1 cellular context compared by ENCODE assay signal in genomic region chr1:165854101-165854845, GRCh38.
TF ChIP-seq lines count a peak whose summit lies in the region.

No MANE protein-coding gene starts in this region.

TF ChIP-seq in K562, 482 proteins besides CTCF, POLR2A, EP300 and RAD21:
- no peak for TF ChIP-seq SNIP1 (IDR thresholded peaks at IDR 0.05; ENCODE audit: low read depth)
- no peak for TF ChIP-seq ZNF174 (CRISPR knock-in tag; IDR thresholded peaks at IDR 0.05)
- TF ChIP-seq GATAD2B (IDR thresholded peaks at IDR 0.05; ENCODE audit: borderline replicate concordance), result no peak
- TF ChIP-seq HDGF (IDR thresholded peaks at IDR 0.05), result no peak
- no peak for TF ChIP-seq HMGXB4 (CRISPR knock-in tag; IDR thresholded peaks at IDR 0.05)
- peak; percentile 59 for TF ChIP-seq HMBOX1 (IDR thresholded peaks at IDR 0.05)
- no peak for TF ChIP-seq NEUROD1 (IDR thresholded peaks at IDR 0.05; ENCODE audit: borderline replicate concordance, low read depth, low read length, partially characterized antibody)
- TF ChIP-seq ZNF436 (CRISPR knock-in tag; IDR thresholded peaks at IDR 0.05), result no peak
- 0 out of 2 replicates have a peak, but pooled peaks have one; percentile 24 for TF ChIP-seq ZBTB33 (CRISPR knock-in tag; IDR thresholded peaks at IDR 0.05)
- no peak for TF ChIP-seq ZNF24 (IDR thresholded peaks at IDR 0.05)
- TF ChIP-seq HNRNPK (IDR thresholded peaks at IDR 0.05; ENCODE audit: low read depth, low read length, poor library complexity, severe bottlenecking), result no peak
- no peak for TF ChIP-seq TGIF2 (CRISPR knock-in tag; IDR thresholded peaks at IDR 0.05)
- TF ChIP-seq ZNF766 (CRISPR knock-in tag; conservative IDR thresholded peaks at IDR 0.05), result no peak
- no peak for TF ChIP-seq HSF4 (CRISPR knock-in tag; IDR thresholded peaks at IDR 0.05; ENCODE audit: borderline replicate concordance)
- no peak for TF ChIP-seq ZNF561 (CRISPR knock-in tag; conservative IDR thresholded peaks at IDR 0.05)
- TF ChIP-seq RNF2 (IDR thresholded peaks at IDR 0.05), result no peak
- TF ChIP-seq KDM5B (IDR thresholded peaks at IDR 0.05; ENCODE audit: insufficient replicate concordance, low read depth, low read length), result no peak
- TF ChIP-seq SRSF9 (IDR thresholded peaks at IDR 0.05; ENCODE audit: borderline replicate concordance, low read depth, low read length), result no peak
TF ChIP-seq in K562: peak in this region for 2.
